1 cellular context compared by ENCODE assay signal in genomic region chr17:66458782-66459181, GRCh38.
TF ChIP-seq lines count a peak whose summit lies in the region.

No MANE protein-coding gene starts in this region.

TF ChIP-seq in HepG2, 621 proteins besides CTCF, POLR2A, EP300 and RAD21 (continued from another document and continues in another):
- peak; percentile 6 for TF ChIP-seq ASH2L (IDR thresholded peaks at IDR 0.05; ENCODE audit: insufficient read length, low read depth, low read length)
- TF ChIP-seq NFRKB (IDR thresholded peaks at IDR 0.05): no peak
- TF ChIP-seq NR2F6 (IDR thresholded peaks at IDR 0.05): no peak
- TF ChIP-seq NR2F6 (CRISPR knock-in tag; IDR thresholded peaks at IDR 0.05): no peak
- TF ChIP-seq ARID2 (CRISPR knock-in tag; IDR thresholded peaks at IDR 0.05; ENCODE audit: borderline replicate concordance): 0 out of 2 replicates have a peak, but pooled peaks have one; percentile 21
- no peak for TF ChIP-seq ZNF660 (CRISPR knock-in tag; IDR thresholded peaks at IDR 0.05; ENCODE audit: borderline replicate concordance, low read depth)
- TF ChIP-seq JDP2 (CRISPR knock-in tag; IDR thresholded peaks at IDR 0.05; ENCODE audit: borderline replicate concordance): no peak
- no peak for TF ChIP-seq NR1H2 (CRISPR knock-in tag; IDR thresholded peaks at IDR 0.05; ENCODE audit: borderline replicate concordance, low read depth)
- no peak for TF ChIP-seq TAF15 (IDR thresholded peaks at IDR 0.05; ENCODE audit: low read depth, low read length, poor library complexity, severe bottlenecking)
- no peak for TF ChIP-seq ZNF703 (CRISPR knock-in tag; IDR thresholded peaks at IDR 0.05; ENCODE audit: borderline replicate concordance)
- no peak for TF ChIP-seq ARID5B (CRISPR knock-in tag; IDR thresholded peaks at IDR 0.05)
- 0 out of 2 replicates have a peak, but pooled peaks have one; percentile 22 for TF ChIP-seq ARNT2 (CRISPR knock-in tag; IDR thresholded peaks at IDR 0.05; ENCODE audit: low read depth)
- TF ChIP-seq LBX2 (CRISPR knock-in tag; IDR thresholded peaks at IDR 0.05; ENCODE audit: borderline replicate concordance): no peak
- no peak for TF ChIP-seq NAIF1 (CRISPR knock-in tag; IDR thresholded peaks at IDR 0.05; ENCODE audit: borderline replicate concordance)
- 0 out of 2 replicates have a peak, but pooled peaks have one; percentile 58 for TF ChIP-seq FOXO4 (CRISPR knock-in tag; conservative IDR thresholded peaks at IDR 0.05)
- no peak for TF ChIP-seq TRIM22 (IDR thresholded peaks at IDR 0.05)
- no peak for TF ChIP-seq KDM4B (CRISPR knock-in tag; IDR thresholded peaks at IDR 0.05)
- no peak for TF ChIP-seq SMARCC2 (IDR thresholded peaks at IDR 0.05)
- no peak for TF ChIP-seq ZNF556 (CRISPR knock-in tag; IDR thresholded peaks at IDR 0.05; ENCODE audit: borderline replicate concordance)
- TF ChIP-seq RNF2 (conservative IDR thresholded peaks at IDR 0.05; ENCODE audit: low read depth): no peak
- TF ChIP-seq PHF21A (CRISPR knock-in tag; IDR thresholded peaks at IDR 0.05): no peak
- no peak for TF ChIP-seq ZNF362 (CRISPR knock-in tag; IDR thresholded peaks at IDR 0.05; ENCODE audit: borderline replicate concordance)
- no peak for TF ChIP-seq SRSF4 (IDR thresholded peaks at IDR 0.05; ENCODE audit: low read depth, low read length, poor library complexity, severe bottlenecking)
- TF ChIP-seq KDM1A (CRISPR knock-in tag; IDR thresholded peaks at IDR 0.05): peak; percentile 80
- 0 out of 2 replicates have a peak, but pooled peaks have one; percentile 15 for TF ChIP-seq FLYWCH1 (CRISPR knock-in tag; IDR thresholded peaks at IDR 0.05)
- no peak for TF ChIP-seq IKZF1 (IDR thresholded peaks at IDR 0.05)
- TF ChIP-seq ARNTL (CRISPR knock-in tag; IDR thresholded peaks at IDR 0.05): no peak
- TF ChIP-seq NR2C2 (CRISPR knock-in tag; IDR thresholded peaks at IDR 0.05; ENCODE audit: borderline replicate concordance): no peak
- no peak for TF ChIP-seq CREB1 (IDR thresholded peaks at IDR 0.05)
- TF ChIP-seq CREB1 (CRISPR knock-in tag; IDR thresholded peaks at IDR 0.05): 0 out of 2 replicates have a peak, but pooled peaks have one; percentile 20
- TF ChIP-seq ZNF549 (CRISPR knock-in tag; IDR thresholded peaks at IDR 0.05): no peak
- 0 out of 2 replicates have a peak, but pooled peaks have one; percentile 28 for TF ChIP-seq SNAPC5 (CRISPR knock-in tag; IDR thresholded peaks at IDR 0.05; ENCODE audit: borderline replicate concordance)
- TF ChIP-seq ZNF232 (CRISPR knock-in tag; IDR thresholded peaks at IDR 0.05; ENCODE audit: borderline replicate concordance): no peak
- no peak for TF ChIP-seq ZNF782 (CRISPR knock-in tag; IDR thresholded peaks at IDR 0.05; ENCODE audit: borderline replicate concordance)
- TF ChIP-seq AHR (CRISPR knock-in tag; IDR thresholded peaks at IDR 0.05): no peak
- TF ChIP-seq PREB (CRISPR knock-in tag; IDR thresholded peaks at IDR 0.05): no peak
- no peak for TF ChIP-seq CCAR2 (optimal IDR thresholded peaks at IDR 0.05; ENCODE audit: low read depth, low read length)
- TF ChIP-seq TGIF2 (CRISPR knock-in tag; IDR thresholded peaks at IDR 0.05): no peak
- no peak for TF ChIP-seq ZMAT5 (CRISPR knock-in tag; IDR thresholded peaks at IDR 0.05; ENCODE audit: borderline replicate concordance, low read depth)
- no peak for TF ChIP-seq SMAD1 (CRISPR knock-in tag; IDR thresholded peaks at IDR 0.05; ENCODE audit: borderline replicate concordance, low read depth)
- TF ChIP-seq KDM2A (CRISPR knock-in tag; IDR thresholded peaks at IDR 0.05; ENCODE audit: borderline replicate concordance, low read depth): no peak
- peak; percentile 97 for TF ChIP-seq ZNF629 (CRISPR knock-in tag; conservative IDR thresholded peaks at IDR 0.05)
- no peak for TF ChIP-seq ZNF562 (CRISPR knock-in tag; IDR thresholded peaks at IDR 0.05; ENCODE audit: borderline replicate concordance)
- no peak for TF ChIP-seq ZSCAN5A (CRISPR knock-in tag; IDR thresholded peaks at IDR 0.05; ENCODE audit: borderline replicate concordance)
- no peak for TF ChIP-seq ZNF383 (CRISPR knock-in tag; IDR thresholded peaks at IDR 0.05; ENCODE audit: borderline replicate concordance)
- TF ChIP-seq DZIP1 (CRISPR knock-in tag; IDR thresholded peaks at IDR 0.05): no peak
- no peak for TF ChIP-seq SRSF9 (IDR thresholded peaks at IDR 0.05; ENCODE audit: borderline replicate concordance, insufficient read depth, low read depth, low read length, poor library complexity, severe bottlenecking)
- no peak for TF ChIP-seq ZNF569 (CRISPR knock-in tag; IDR thresholded peaks at IDR 0.05; ENCODE audit: borderline replicate concordance)
- TF ChIP-seq ZFP90 (CRISPR knock-in tag; IDR thresholded peaks at IDR 0.05; ENCODE audit: borderline replicate concordance): no peak
- no peak for TF ChIP-seq STAG1 (CRISPR knock-in tag; IDR thresholded peaks at IDR 0.05)
